Comparison of ENCODE assay signal across 1 cellular context in the genomic region with DNA sequence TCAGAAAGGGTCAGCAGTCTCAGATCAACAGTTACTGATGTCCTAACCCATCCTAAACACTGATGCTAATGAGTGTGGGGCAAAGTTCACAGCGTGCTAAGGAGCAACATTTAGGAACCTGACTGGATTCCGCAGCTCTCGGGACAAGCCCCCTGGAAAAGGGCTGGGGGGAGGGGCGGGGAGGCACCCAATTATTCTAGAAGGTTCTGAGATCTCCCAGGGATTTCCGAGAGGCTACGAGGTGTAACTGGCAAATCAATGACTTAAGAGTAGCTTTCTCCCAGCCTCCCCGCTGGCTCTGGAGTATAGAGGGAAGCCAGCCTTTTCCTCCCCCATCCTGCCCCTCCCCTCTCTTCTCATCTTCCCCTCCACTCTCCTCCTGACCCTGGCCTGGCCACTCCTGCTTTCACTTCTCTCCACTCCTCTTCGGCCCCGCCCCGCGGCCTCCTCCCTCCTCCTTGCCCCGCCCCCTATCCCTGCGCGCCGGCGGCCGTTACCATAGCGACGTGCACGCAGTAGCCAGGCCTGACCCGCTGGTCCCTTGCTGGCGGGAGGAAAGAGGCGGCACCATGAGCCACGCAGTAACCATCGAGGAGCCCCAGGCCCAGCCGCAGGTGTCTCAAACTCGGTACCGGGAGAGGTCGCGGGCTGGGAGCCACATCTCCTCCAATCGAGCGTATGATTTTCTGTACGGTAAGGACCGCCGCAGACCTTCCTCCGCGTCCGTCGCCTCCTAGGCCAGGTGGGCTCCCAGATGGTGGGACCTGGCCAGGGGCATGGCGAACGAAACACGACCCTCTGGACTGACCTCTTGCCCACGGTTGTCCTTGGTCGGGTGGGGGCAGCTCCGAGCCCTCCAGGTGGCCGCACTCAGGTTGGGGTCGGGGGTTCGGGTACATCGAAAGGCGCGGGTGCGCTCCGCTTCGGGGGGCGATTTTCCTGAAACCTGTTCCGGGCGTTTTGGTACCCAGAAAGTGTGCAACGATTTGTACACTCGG.
TF ChIP-seq lines count a peak whose summit lies in the region.

TSS of gene CFAP91 (plus strand) at position 493 of the 998 bp plus-strand sequence. CDS start at position 570, 77 bp downstream.

TF ChIP-seq in SK-N-SH treated with all-trans-retinoic acid at 6 μM for 48 hours, 23 proteins besides CTCF, POLR2A, EP300 and RAD21 (continued from another document):
- TF ChIP-seq, protein P1, sequence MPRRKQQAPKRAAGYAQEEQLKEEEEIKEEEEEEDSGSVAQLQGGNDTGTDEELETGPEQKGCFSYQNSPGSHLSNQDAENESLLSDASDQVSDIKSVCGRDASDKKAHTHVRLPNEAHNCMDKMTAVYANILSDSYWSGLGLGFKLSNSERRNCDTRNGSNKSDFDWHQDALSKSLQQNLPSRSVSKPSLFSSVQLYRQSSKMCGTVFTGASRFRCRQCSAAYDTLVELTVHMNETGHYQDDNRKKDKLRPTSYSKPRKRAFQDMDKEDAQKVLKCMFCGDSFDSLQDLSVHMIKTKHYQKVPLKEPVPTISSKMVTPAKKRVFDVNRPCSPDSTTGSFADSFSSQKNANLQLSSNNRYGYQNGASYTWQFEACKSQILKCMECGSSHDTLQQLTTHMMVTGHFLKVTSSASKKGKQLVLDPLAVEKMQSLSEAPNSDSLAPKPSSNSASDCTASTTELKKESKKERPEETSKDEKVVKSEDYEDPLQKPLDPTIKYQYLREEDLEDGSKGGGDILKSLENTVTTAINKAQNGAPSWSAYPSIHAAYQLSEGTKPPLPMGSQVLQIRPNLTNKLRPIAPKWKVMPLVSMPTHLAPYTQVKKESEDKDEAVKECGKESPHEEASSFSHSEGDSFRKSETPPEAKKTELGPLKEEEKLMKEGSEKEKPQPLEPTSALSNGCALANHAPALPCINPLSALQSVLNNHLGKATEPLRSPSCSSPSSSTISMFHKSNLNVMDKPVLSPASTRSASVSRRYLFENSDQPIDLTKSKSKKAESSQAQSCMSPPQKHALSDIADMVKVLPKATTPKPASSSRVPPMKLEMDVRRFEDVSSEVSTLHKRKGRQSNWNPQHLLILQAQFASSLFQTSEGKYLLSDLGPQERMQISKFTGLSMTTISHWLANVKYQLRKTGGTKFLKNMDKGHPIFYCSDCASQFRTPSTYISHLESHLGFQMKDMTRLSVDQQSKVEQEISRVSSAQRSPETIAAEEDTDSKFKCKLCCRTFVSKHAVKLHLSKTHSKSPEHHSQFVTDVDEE (CRISPR knock-in tag; IDR thresholded peaks at IDR 0.05) = no peak
- TF ChIP-seq TCF4 (CRISPR knock-in tag; IDR thresholded peaks at IDR 0.05; ENCODE audit: borderline replicate concordance) = no peak
